8 cellular contexts compared by ENCODE assay signal in genomic region chr17:2401426-2402221, GRCh38. TPM values are rescaled to one million over a fixed set of nuclear protein-coding genes. Genes with fewer than 3 reads are reported as not detected.
DNase-seq lines count a peak whose midpoint lies in the region; FAIRE-seq and TF ChIP-seq lines count a peak whose summit lies in the region.

No MANE protein-coding gene starts in this region.

- no peaks in the 10 kb centered on the region for H3K27me3 ChIP-seq in neuron (ENCODE audit: insufficient read depth, low read length)

- peak overlapping the region; percentile 90 for H3K9ac ChIP-seq in ES-I3 (ENCODE audit: low read depth, low read length)

- H3K9me3 ChIP-seq in ES-I3 (ENCODE audit: control insufficient read depth, insufficient read depth, low read length) (no peaks in the 10 kb centered on the region), HEK293 (ENCODE audit: control insufficient read depth, insufficient read depth, low read depth, low read length) (no peaks in the 10 kb centered on the region), neuron (ENCODE audit: low read length) (no peaks in the 10 kb centered on the region)

- peaks cover 3% of the 10 kb centered on the region for H3K36me3 Mint-ChIP-seq in activated naive CD4-positive, alpha-beta T cell treated with anti-CD3 and anti-CD28 coated beads, Interleukin-2, amount 10 ng/mL, durations not matched to agents 7 days and 5 days

- H3K27me3 Mint-ChIP-seq in activated naive CD4-positive, alpha-beta T cell treated with anti-CD3 and anti-CD28 coated beads, Interleukin-2, amount 10 ng/mL, durations not matched to agents 7 days and 5 days = peaks cover 6% of the 10 kb centered on the region

- peak overlapping the region; percentile 98 for H3K4me3 Mint-ChIP-seq in activated naive CD4-positive, alpha-beta T cell treated with anti-CD3 and anti-CD28 coated beads, Interleukin-2, amount 10 ng/mL, durations not matched to agents 7 days and 5 days

- H2AFZ ChIP-seq in neuron (ENCODE audit: low read depth, low read length) = peak overlapping the region; percentile 31

- no peaks in the 10 kb centered on the region for H3K9me3 Mint-ChIP-seq in activated naive CD4-positive, alpha-beta T cell treated with anti-CD3 and anti-CD28 coated beads, Interleukin-2, amount 10 ng/mL, durations not matched to agents 7 days and 5 days

- peak; percentile 99 for DNase-seq in MV-4-11 (lab: John Stamatoyannopoulos, UW)
- DNase-seq in SK-MEL-5 (ENCODE audit: low read depth, low spot score) = peak; percentile 99
- peak; percentile 99 for DNase-seq in activated naive CD4-positive, alpha-beta T cell treated with anti-CD3 and anti-CD28 coated beads, Interleukin-2, amount 10 ng/mL, durations not matched to agents 7 days and 5 days
- DNase-seq in frontal cortex (ENCODE audit: low spot score in 2 of 2) = peak; percentile 93 to 98
- peak; percentile 98 for DNase-seq in stromal cell of bone marrow (ENCODE audit: low read depth)

- peak; percentile 52 for FAIRE-seq in frontal cortex (lab: Jason Lieb, UNC)

- H3K36me3 ChIP-seq in ES-I3 (ENCODE audit: insufficient read depth, low read length) (no peaks in the 10 kb centered on the region), HEK293 (ENCODE audit: control insufficient read depth in 2 of 2, insufficient read depth in 1 of 2, low read length in 2 of 2) (no peaks in the 10 kb centered on the region), neuron (ENCODE audit: insufficient read depth, low read length) (peaks cover 4% of the 10 kb centered on the region)

- H3K27ac Mint-ChIP-seq in activated naive CD4-positive, alpha-beta T cell treated with anti-CD3 and anti-CD28 coated beads, Interleukin-2, amount 10 ng/mL, durations not matched to agents 7 days and 5 days = peak overlapping the region; percentile 100

- H3K27ac ChIP-seq in HEK293 (ENCODE audit: extremely low read depth, low read depth, low read length) = peak overlapping the region; percentile 77

- POLR2A ChIA-PET in HEK293 (lab: Yijun Ruan, JAX) = interaction anchor here (0.8 to 3.6 kb wide), 7 partner anchors 9 to 98 kb away, joined by 3 to 25 read pairs (median 8); partner anchors contain the start of genes SGSM2, SMG6, SRR and TSR1

- CTCF ChIA-PET in HEK293 (lab: Yijun Ruan, JAX) = interaction anchor here (0.6 to 11.4 kb wide), 4 partner anchors 14 to 314 kb away, joined by 3 to 116 read pairs (median 6); no protein-coding TSS in a partner anchor
- CTCF ChIA-PET in activated naive CD4-positive, alpha-beta T cell treated with anti-CD3 and anti-CD28 coated beads, Interleukin-2, amount 10 ng/mL, durations not matched to agents 7 days and 5 days (lab: Charles Lee) = interaction anchor here (0.6 to 23.4 kb wide), 5 partner anchors 10 to 492 kb away, joined by 3 to 467 read pairs (median 7); partner anchors contain the start of gene HIC1

- peaks cover 58% of the 10 kb centered on the region for H3K4me1 Mint-ChIP-seq in activated naive CD4-positive, alpha-beta T cell treated with anti-CD3 and anti-CD28 coated beads, Interleukin-2, amount 10 ng/mL, durations not matched to agents 7 days and 5 days

- no peak for TF ChIP-seq CTCF in HEK293 (tag by site-specific recombination; IDR thresholded peaks at IDR 0.05)

- in situ Hi-C loops in SK-MEL-5 (cut with HindIII; ENCODE audit: low pct_unique_long_range_greater_than_20kb, low sequenced_read_pairs) = no loop called here

- peak overlapping the region; percentile 43 for H3K4me3 ChIP-seq in HEK293 (ENCODE audit: low read depth, low read length)
- peak overlapping the region; percentile 96 for H3K4me3 ChIP-seq in neuron (ENCODE audit: low read length)

- H3K4me1 ChIP-seq in ES-I3 (ENCODE audit: insufficient read depth, low read length) (peaks cover 19% of the 10 kb centered on the region), HEK293 (ENCODE audit: control insufficient read depth, insufficient read depth, low read length) (peaks cover 19% of the 10 kb centered on the region), neuron (ENCODE audit: insufficient read depth, low read length) (peaks cover 36% of the 10 kb centered on the region)

TF ChIP-seq in HEK293, 187 proteins besides CTCF, POLR2A, EP300 and RAD21 (continues in another document):
- TF ChIP-seq GLIS2 (tag by site-specific recombination; IDR thresholded peaks at IDR 0.05) (peak; percentile 99), ZNF10 (tag by site-specific recombination; IDR thresholded peaks at IDR 0.05) (no peak), KLF9 (tag by site-specific recombination; IDR thresholded peaks at IDR 0.05; ENCODE audit: low read depth) (peak; percentile 97), KLF8 (tag by site-specific recombination; IDR thresholded peaks at IDR 0.05) (peak; percentile 99), ZNF624 (tag by site-specific recombination; IDR thresholded peaks at IDR 0.05) (no peak), ZNF292 (tag by site-specific recombination; IDR thresholded peaks at IDR 0.05; ENCODE audit: borderline replicate concordance, low read depth) (no peak), SCRT2 (tag by site-specific recombination; IDR thresholded peaks at IDR 0.05) (peak; percentile 91), HIC1 (tag by site-specific recombination; IDR thresholded peaks at IDR 0.05) (peak; percentile 76), ZNF350 (tag by site-specific recombination; IDR thresholded peaks at IDR 0.05) (no peak), ZSCAN23 (tag by site-specific recombination; IDR thresholded peaks at IDR 0.05) (no peak), ZNF169 (tag by site-specific recombination; IDR thresholded peaks at IDR 0.05) (no peak), ZNF701 (tag by site-specific recombination; IDR thresholded peaks at IDR 0.05) (no peak), ZNF114 (tag by site-specific recombination; IDR thresholded peaks at IDR 0.05) (no peak), ZNF324 (tag by site-specific recombination; IDR thresholded peaks at IDR 0.05) (peak; percentile 84; the same call in 1 of the 2 replicates), ZNF623 (tag by site-specific recombination; IDR thresholded peaks at IDR 0.05) (no peak), ZNF302 (tag by site-specific recombination; IDR thresholded peaks at IDR 0.05; ENCODE audit: low read depth) (no peak), ZNF670 (tag by site-specific recombination; IDR thresholded peaks at IDR 0.05; ENCODE audit: low read depth) (no peak), ZSCAN16 (tag by site-specific recombination; IDR thresholded peaks at IDR 0.05) (no peak; the same call in 1 of the 2 replicates), ZBTB7A (tag by site-specific recombination; IDR thresholded peaks at IDR 0.05; ENCODE audit: low read depth) (peak; percentile 85; the same call in 1 of the 2 replicates), ZNF274 (IDR thresholded peaks at IDR 0.05; ENCODE audit: low read length) (no peak), ZNF274 (tag by site-specific recombination; IDR thresholded peaks at IDR 0.05; ENCODE audit: borderline replicate concordance) (no peak), GFI1B (tag by site-specific recombination; IDR thresholded peaks at IDR 0.05) (no peak), ZNF544 (tag by site-specific recombination; IDR thresholded peaks at IDR 0.05) (no peak), ZNF488 (tag by site-specific recombination; IDR thresholded peaks at IDR 0.05) (no peak), WT1 (tag by site-specific recombination; IDR thresholded peaks at IDR 0.05) (0 out of 2 replicates have a peak, but pooled peaks have one; percentile 40), ZNF394 (tag by site-specific recombination; IDR thresholded peaks at IDR 0.05; ENCODE audit: borderline replicate concordance) (peak; percentile 76), PRDM1 (tag by site-specific recombination; IDR thresholded peaks at IDR 0.05) (no peak), ZNF776 (tag by site-specific recombination; IDR thresholded peaks at IDR 0.05; ENCODE audit: borderline replicate concordance) (no peak), ZNF521 (tag by site-specific recombination; IDR thresholded peaks at IDR 0.05) (no peak), ZBTB21 (tag by site-specific recombination; IDR thresholded peaks at IDR 0.05) (peak; percentile 87), ZNF561 (tag by site-specific recombination; IDR thresholded peaks at IDR 0.05; ENCODE audit: borderline replicate concordance) (peak; percentile 40; the same call in 1 of the 2 replicates)

RNA-seq across cellular contexts. Expression of gene MNT, which starts 0.8 kb away (rescaled TPM):
- 8.8 and 10.5 TPM in 2 replicates for total RNA-seq in SK-MEL-5 (2014; rRNA removed; shearing (Covaris generic))
- 25.5 and 29.9 TPM in 2 replicates for polyA plus RNA-seq in SK-MEL-5 (2015; cell fraction: cytosol; rRNA removed)
- 35.0 and 49.2 TPM in 2 replicates for polyA plus RNA-seq in SK-MEL-5 (2015; cell fraction: nucleus; rRNA removed)
- total RNA-seq in frontal cortex = 7.7 TPM

Comparison
In these comparisons a context has a peak if more than half of its experiments do, and no peak if none do; other contexts are left out.
1. Peak in every context shown above with its lines: DNase-seq, H3K4me3 ChIP-seq and H3K27ac ChIP-seq.